ENCODE assay signal across 1 cellular context in the genomic region with DNA sequence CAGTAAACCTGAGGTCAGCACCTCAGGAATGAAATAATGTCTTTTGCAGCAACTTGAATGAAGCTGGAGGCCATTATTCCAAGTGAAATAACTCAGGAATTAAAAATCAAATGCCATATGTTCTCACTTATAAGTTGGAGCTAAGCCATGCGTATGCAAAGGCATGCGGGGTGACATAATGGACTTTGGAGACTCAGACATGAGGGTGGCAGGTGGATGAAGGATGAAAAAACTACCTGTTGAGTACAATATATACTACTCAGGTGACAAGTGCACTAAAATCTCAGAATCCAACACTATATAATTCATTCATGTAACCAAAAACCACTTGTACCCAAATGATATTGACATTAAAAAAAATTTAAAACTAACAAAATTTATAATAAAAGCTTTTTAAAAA.
TF ChIP-seq lines count a peak whose summit lies in the region.

No MANE protein-coding gene starts in this region.

TF ChIP-seq in SK-N-SH treated with all-trans-retinoic acid at 6 μM for 48 hours, 23 proteins besides CTCF, POLR2A, EP300 and RAD21 (continued from another document):
- TF ChIP-seq, protein P1, sequence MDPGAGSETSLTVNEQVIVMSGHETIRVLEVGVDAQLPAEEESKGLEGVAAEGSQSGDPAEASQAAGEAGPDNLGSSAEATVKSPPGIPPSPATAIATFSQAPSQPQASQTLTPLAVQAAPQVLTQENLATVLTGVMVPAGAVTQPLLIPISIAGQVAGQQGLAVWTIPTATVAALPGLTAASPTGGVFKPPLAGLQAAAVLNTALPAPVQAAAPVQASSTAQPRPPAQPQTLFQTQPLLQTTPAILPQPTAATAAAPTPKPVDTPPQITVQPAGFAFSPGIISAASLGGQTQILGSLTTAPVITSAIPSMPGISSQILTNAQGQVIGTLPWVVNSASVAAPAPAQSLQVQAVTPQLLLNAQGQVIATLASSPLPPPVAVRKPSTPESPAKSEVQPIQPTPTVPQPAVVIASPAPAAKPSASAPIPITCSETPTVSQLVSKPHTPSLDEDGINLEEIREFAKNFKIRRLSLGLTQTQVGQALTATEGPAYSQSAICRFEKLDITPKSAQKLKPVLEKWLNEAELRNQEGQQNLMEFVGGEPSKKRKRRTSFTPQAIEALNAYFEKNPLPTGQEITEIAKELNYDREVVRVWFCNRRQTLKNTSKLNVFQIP (CRISPR knock-in tag; IDR thresholded peaks at IDR 0.05; ENCODE audit: borderline replicate concordance, low read depth) = no peak
- TF ChIP-seq TSHZ2 (CRISPR knock-in tag; IDR thresholded peaks at IDR 0.05) = no peak
- TF ChIP-seq ISL1 (CRISPR knock-in tag; IDR thresholded peaks at IDR 0.05) = no peak
- no peak for TF ChIP-seq GLIS3 (CRISPR knock-in tag; IDR thresholded peaks at IDR 0.05)
- no peak for TF ChIP-seq TCF4 (CRISPR knock-in tag; IDR thresholded peaks at IDR 0.05; ENCODE audit: borderline replicate concordance)
- TF ChIP-seq ZFP3 (CRISPR knock-in tag; IDR thresholded peaks at IDR 0.05) = no peak
- TF ChIP-seq SNAI2 (CRISPR knock-in tag; IDR thresholded peaks at IDR 0.05) = no peak
- no peak for TF ChIP-seq ZFP30 (CRISPR knock-in tag; IDR thresholded peaks at IDR 0.05)
